Comparison of ENCODE assay signal across 3 cellular contexts in genomic region chr14:92455231-92455630, GRCh38.
TF ChIP-seq lines count a peak whose summit lies in the region.

No MANE protein-coding gene starts in this region.

TF ChIP-seq in A549, 52 proteins besides CTCF, POLR2A, EP300 and RAD21:
- peak; percentile 85 for TF ChIP-seq MAFK (IDR thresholded peaks at IDR 0.05; ENCODE audit: partially characterized antibody)
- no peak for TF ChIP-seq HEYL (CRISPR knock-in tag; IDR thresholded peaks at IDR 0.05)
- TF ChIP-seq EHMT2 (IDR thresholded peaks at IDR 0.05; ENCODE audit: low read depth): no peak
- TF ChIP-seq NR3C1 (IDR thresholded peaks at IDR 0.05): no peak
- TF ChIP-seq CHD2 (IDR thresholded peaks at IDR 0.05; ENCODE audit: low read length, partially characterized antibody): no peak
- no peak for TF ChIP-seq GATA3 (IDR thresholded peaks at IDR 0.05; ENCODE audit: borderline replicate concordance)
- TF ChIP-seq, protein P1, sequence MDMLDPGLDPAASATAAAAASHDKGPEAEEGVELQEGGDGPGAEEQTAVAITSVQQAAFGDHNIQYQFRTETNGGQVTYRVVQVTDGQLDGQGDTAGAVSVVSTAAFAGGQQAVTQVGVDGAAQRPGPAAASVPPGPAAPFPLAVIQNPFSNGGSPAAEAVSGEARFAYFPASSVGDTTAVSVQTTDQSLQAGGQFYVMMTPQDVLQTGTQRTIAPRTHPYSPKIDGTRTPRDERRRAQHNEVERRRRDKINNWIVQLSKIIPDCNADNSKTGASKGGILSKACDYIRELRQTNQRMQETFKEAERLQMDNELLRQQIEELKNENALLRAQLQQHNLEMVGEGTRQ (IDR thresholded peaks at IDR 0.05): no peak
- no peak for TF ChIP-seq KDM5A (IDR thresholded peaks at IDR 0.05)
- TF ChIP-seq EHF (CRISPR knock-in tag; IDR thresholded peaks at IDR 0.05): no peak
- TF ChIP-seq JUNB (IDR thresholded peaks at IDR 0.05): no peak
- peak; percentile 73 for TF ChIP-seq NFE2L2 (conservative IDR thresholded peaks at IDR 0.05; ENCODE audit: low read length)
- TF ChIP-seq HOXA7 (CRISPR knock-in tag; IDR thresholded peaks at IDR 0.05): no peak
- no peak for TF ChIP-seq PHF8 (IDR thresholded peaks at IDR 0.05; ENCODE audit: borderline replicate concordance, low read depth)
- TF ChIP-seq FOSL2 (IDR thresholded peaks at IDR 0.05): no peak
- no peak for TF ChIP-seq FOSL2 (CRISPR knock-in tag; IDR thresholded peaks at IDR 0.05)
- no peak for TF ChIP-seq CEBPB (IDR thresholded peaks at IDR 0.05)
- TF ChIP-seq BHLHE40 (IDR thresholded peaks at IDR 0.05; ENCODE audit: low read depth, low read length): no peak
- no peak for TF ChIP-seq FOXS1 (CRISPR knock-in tag; IDR thresholded peaks at IDR 0.05)
- TF ChIP-seq CBX2 (IDR thresholded peaks at IDR 0.05; ENCODE audit: borderline replicate concordance, low read depth): no peak
- no peak for TF ChIP-seq FOSB (CRISPR knock-in tag; IDR thresholded peaks at IDR 0.05)
- TF ChIP-seq CBX8 (IDR thresholded peaks at IDR 0.05): no peak
- TF ChIP-seq KDM1A (IDR thresholded peaks at IDR 0.05; ENCODE audit: low read depth): 0 out of 2 replicates have a peak, but pooled peaks have one; percentile 29
- TF ChIP-seq RARB (CRISPR knock-in tag; IDR thresholded peaks at IDR 0.05): no peak
- TF ChIP-seq SREBF2 (IDR thresholded peaks at IDR 0.05): no peak

TF ChIP-seq in HEK293, 187 proteins besides CTCF, POLR2A, EP300 and RAD21:
- TF ChIP-seq ZNF184 (tag by site-specific recombination; IDR thresholded peaks at IDR 0.05) (no peak), ZNF19 (tag by site-specific recombination; IDR thresholded peaks at IDR 0.05; ENCODE audit: low read depth) (no peak), ZNF514 (tag by site-specific recombination; IDR thresholded peaks at IDR 0.05) (no peak), ZSCAN5A (tag by site-specific recombination; IDR thresholded peaks at IDR 0.05) (no peak), ZNF791 (tag by site-specific recombination; IDR thresholded peaks at IDR 0.05) (no peak), ZBTB17 (tag by site-specific recombination; IDR thresholded peaks at IDR 0.05) (no peak), ZNF146 (tag by site-specific recombination; IDR thresholded peaks at IDR 0.05) (peak; percentile 68)

TF ChIP-seq in H1, 55 proteins besides CTCF, POLR2A, EP300 and RAD21:
- TF ChIP-seq MAFK (IDR thresholded peaks at IDR 0.05; ENCODE audit: low read depth, low read length): peak; percentile 64
- TF ChIP-seq POU5F1 (IDR thresholded peaks at IDR 0.05; ENCODE audit: low read depth, low read length): no peak
- TF ChIP-seq BACH1 (IDR thresholded peaks at IDR 0.05; ENCODE audit: low read length): peak; percentile 67
- no peak for TF ChIP-seq RBBP5 (IDR thresholded peaks at IDR 0.05; ENCODE audit: borderline replicate concordance, low read depth, low read length)
- 0 out of 2 replicates have a peak, but pooled peaks have one; percentile 16 for TF ChIP-seq KDM1A (IDR thresholded peaks at IDR 0.05; ENCODE audit: borderline replicate concordance, low read length)
